Comparison of ENCODE assay signal across 8 cellular contexts in the genomic region with DNA sequence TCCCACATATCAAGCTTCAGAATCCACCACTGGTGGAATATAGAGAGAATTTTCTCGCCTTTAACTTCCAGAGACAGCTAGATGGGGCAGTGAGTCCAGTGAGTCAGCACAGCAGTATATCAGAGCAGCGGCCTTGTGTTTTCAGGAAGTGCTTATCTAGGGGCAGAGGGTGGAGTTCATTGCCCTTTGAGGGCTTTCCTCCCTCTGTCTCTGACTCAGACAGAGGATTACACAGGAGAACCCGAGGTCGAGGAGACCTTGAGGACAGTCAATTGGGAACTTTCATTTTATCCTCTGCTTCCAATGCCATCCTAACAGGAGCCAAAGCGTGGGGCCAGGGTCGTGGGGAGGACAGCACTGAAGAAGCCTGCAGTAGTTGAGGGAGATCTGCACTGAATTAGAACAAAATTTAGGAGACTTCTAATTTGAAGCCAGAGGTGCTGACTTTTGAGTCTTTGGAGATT.
DNase-seq lines count a peak whose midpoint lies in the region; ATAC-seq, FAIRE-seq and TF ChIP-seq lines count a peak whose summit lies in the region.

No MANE protein-coding gene starts in this region.

- CTCF ChIA-PET in CD8-positive, alpha-beta T cell (lab: Charles Lee): interaction anchor here (0.9 to 1.0 kb wide), 2 partner anchors 9 to 61 kb away, joined by 3 to 4 read pairs; no protein-coding TSS in a partner anchor

- H2BK5ac ChIP-seq in mesenchymal stem cell (ENCODE audit: low read depth, low read length, poor library complexity, severe bottlenecking): no peak overlapping the region

- H2BK15ac ChIP-seq in mesenchymal stem cell (ENCODE audit: low read depth, poor library complexity, severe bottlenecking): no peak overlapping the region

- no peak overlapping the region for H3K27ac Mint-ChIP-seq in CD8-positive, alpha-beta T cell

- no peak overlapping the region for H4K8ac ChIP-seq in mesenchymal stem cell (ENCODE audit: low read length)

- no peak overlapping the region for H3K23ac ChIP-seq in mesenchymal stem cell (ENCODE audit: low read length in 2 of 2)

- POLR2A ChIA-PET in CD8-positive, alpha-beta T cell (lab: Charles Lee): no interaction called here

- H2AFZ ChIP-seq in mesenchymal stem cell (ENCODE audit: low read depth, low read length): no peak overlapping the region

- peaks cover 20% of the 10 kb centered on the region for H3K4me1 Mint-ChIP-seq in CD8-positive, alpha-beta T cell (ENCODE audit: low read depth)

- H3K36me3 ChIP-seq in CD8-positive, alpha-beta T cell (ENCODE audit: insufficient read depth, low read length): no peaks in the 10 kb centered on the region
- H3K36me3 ChIP-seq in adrenal gland (replicated peaks in 1 of 2): no peaks in the 10 kb centered on the region
- no peaks in the 10 kb centered on the region for H3K36me3 ChIP-seq in mesenchymal stem cell (ENCODE audit: control insufficient read depth in 1 of 2, insufficient read depth in 2 of 2, low read depth in 1 of 2, low read length in 2 of 2)

- peak overlapping the region; percentile 45 for H3K9ac ChIP-seq in mesenchymal stem cell (ENCODE audit: low read length)

- no peak overlapping the region for H2BK12ac ChIP-seq in mesenchymal stem cell (ENCODE audit: low read length in 2 of 2)

- H3K18ac ChIP-seq in mesenchymal stem cell (ENCODE audit: low read depth in 1 of 2, low read length in 2 of 2): no peak overlapping the region

- WGBS in adrenal gland, 4 donors: 7 to 17% (median 11%) methylated on average over 6 of the region's 6 CpGs
- WGBS in mesenchymal stem cell: 30% methylated on average over 6 of the region's 6 CpGs

- peak; percentile 51 for ATAC-seq in CD8-positive, alpha-beta T cell

- no peaks in the 10 kb centered on the region for H3K9me3 ChIP-seq in CD8-positive, alpha-beta T cell (ENCODE audit: low read length)
- H3K9me3 ChIP-seq in adrenal gland (replicated peaks in 1 of 3): no peaks in the 10 kb centered on the region
- H3K9me3 ChIP-seq in mesenchymal stem cell (ENCODE audit: control insufficient read depth, low read length): no peaks in the 10 kb centered on the region

- no peak for TF ChIP-seq CTCF in CD8-positive, alpha-beta T cell (IDR thresholded peaks at IDR 0.05)
- peak in 3 of 6 experiments; percentile 23 to 42 (median 24) for TF ChIP-seq CTCF in adrenal gland (IDR thresholded peaks at IDR 0.05)

- TF ChIP-seq POLR2A in H54 (IDR thresholded peaks at IDR 0.05; ENCODE audit: low read depth, low read length) (no peak), adrenal gland (IDR thresholded peaks at IDR 0.05) (no peak)

- peak overlapping the region; percentile 4 for H2BK120ac ChIP-seq in mesenchymal stem cell (ENCODE audit: low read depth, low read length)

- H3K4ac ChIP-seq in mesenchymal stem cell (ENCODE audit: low read depth in 1 of 2, low read length in 2 of 2): no peak overlapping the region

- H3K27ac ChIP-seq in CD8-positive, alpha-beta T cell (ENCODE audit: low read depth, low read length): no peak overlapping the region
- H3K27ac ChIP-seq in adrenal gland (peak overlapping the region; percentile 51 to 75 (median 69)), mesenchymal stem cell (ENCODE audit: low read length, poor library complexity, severe bottlenecking) (no peak overlapping the region)

- no peak overlapping the region for H2AK5ac ChIP-seq in mesenchymal stem cell (ENCODE audit: low read length, severe bottlenecking)

- H3K4me1 ChIP-seq in CD8-positive, alpha-beta T cell (ENCODE audit: insufficient read depth, low read length): peaks cover 15% of the 10 kb centered on the region
- H3K4me1 ChIP-seq in adrenal gland (replicated peaks in 1 of 2): peaks cover 14 to 32% of the 10 kb centered on the region in 2 donors
- no peaks in the 10 kb centered on the region for H3K4me1 ChIP-seq in mesenchymal stem cell (ENCODE audit: control insufficient read depth, insufficient read depth, low read depth, low read length)

- intact Hi-C loops in CD8-positive, alpha-beta T cell (cut with DNase I, micrococcal nuclease): loop anchor here in 1 of 2 experiments (1.0 to 2.0 kb wide), 2 partner anchors 27 to 68 kb away; no protein-coding TSS in a partner anchor
- intact Hi-C loops in adrenal gland (cut with DNase I): no loop called here

- no peak overlapping the region for H4K91ac ChIP-seq in mesenchymal stem cell (ENCODE audit: low read length)

- FAIRE-seq in H54 (lab: Jason Lieb, UNC): peak; percentile 48

- no peaks in the 10 kb centered on the region for H3K9me3 Mint-ChIP-seq in CD8-positive, alpha-beta T cell

- no peaks in the 10 kb centered on the region for H3K27me3 Mint-ChIP-seq in CD8-positive, alpha-beta T cell (ENCODE audit: low read depth)

- DNase-seq in CD8-positive, alpha-beta T cell: peak in 5 of 7 experiments; percentile 9 to 55 (median 30)
- peak; percentile 30 for DNase-seq in H54 (ENCODE audit: insufficient read length, low spot score)
- peak; percentile 87 for DNase-seq in NOMO-1 treated with DMSO at 0.1 percent for 48 hours (lab: John Stamatoyannopoulos, UW; ENCODE audit: unreplicated experiment)
- DNase-seq in adrenal gland: peak; percentile 74 to 94 (median 91)
- DNase-seq in mesenchymal stem cell: peak; percentile 53
- no peak for DNase-seq in hippocampal formation (lab: John Stamatoyannopoulos, UW)
- DNase-seq in AG08396 (ENCODE audit: low spot score): no peak
- no peak for DNase-seq in NCI-H774 (lab: John Stamatoyannopoulos, UW)

- H3K14ac ChIP-seq in mesenchymal stem cell (ENCODE audit: low read length in 2 of 2): no peak overlapping the region

- H3K79me1 ChIP-seq in mesenchymal stem cell (replicated peaks; ENCODE audit: low read length, poor library complexity, severe bottlenecking): no peaks in the 10 kb centered on the region

- no peak overlapping the region for H3K4me2 ChIP-seq in mesenchymal stem cell (ENCODE audit: low read length, poor library complexity, severe bottlenecking)

- H3K4me3 Mint-ChIP-seq in CD8-positive, alpha-beta T cell: peak overlapping the region; percentile 35

- no peaks in the 10 kb centered on the region for H3K27me3 ChIP-seq in CD8-positive, alpha-beta T cell (ENCODE audit: insufficient read depth, low read length)
- H3K27me3 ChIP-seq in adrenal gland: no peaks in the 10 kb centered on the region
- peaks cover 0 to 3% of the 10 kb centered on the region in 2 experiments for H3K27me3 ChIP-seq in mesenchymal stem cell (ENCODE audit: control insufficient read depth in 1 of 2, insufficient read depth in 1 of 2, low read length in 2 of 2)

- H3K4me3 ChIP-seq in CD8-positive, alpha-beta T cell (ENCODE audit: low read depth, low read length): no peak overlapping the region
- H3K4me3 ChIP-seq in adrenal gland: no peak overlapping the region
- no peak overlapping the region for H3K4me3 ChIP-seq in mesenchymal stem cell (ENCODE audit: insufficient read depth in 1 of 2, low read depth in 1 of 2, low read length in 2 of 2)

- no peaks in the 10 kb centered on the region for H3K36me3 Mint-ChIP-seq in CD8-positive, alpha-beta T cell

Comparison
In these comparisons a context has a peak if more than half of its experiments do, and no peak if none do; other contexts are left out.
1. DNase-seq: peak in CD8-positive, alpha-beta T cell (5 of 7), H54 (single experiment), NOMO-1 treated with DMSO at 0.1 percent for 48 hours (single experiment), adrenal gland (7 of 7) and mesenchymal stem cell (single experiment); none in hippocampal formation (0 of 2), AG08396 (single experiment) and NCI-H774 (single experiment).
2. H3K27ac ChIP-seq: peak in adrenal gland (5 of 5); none in CD8-positive, alpha-beta T cell (single experiment) and mesenchymal stem cell (single experiment).